ENCODE assay signal across 9 cellular contexts in the genomic region with DNA sequence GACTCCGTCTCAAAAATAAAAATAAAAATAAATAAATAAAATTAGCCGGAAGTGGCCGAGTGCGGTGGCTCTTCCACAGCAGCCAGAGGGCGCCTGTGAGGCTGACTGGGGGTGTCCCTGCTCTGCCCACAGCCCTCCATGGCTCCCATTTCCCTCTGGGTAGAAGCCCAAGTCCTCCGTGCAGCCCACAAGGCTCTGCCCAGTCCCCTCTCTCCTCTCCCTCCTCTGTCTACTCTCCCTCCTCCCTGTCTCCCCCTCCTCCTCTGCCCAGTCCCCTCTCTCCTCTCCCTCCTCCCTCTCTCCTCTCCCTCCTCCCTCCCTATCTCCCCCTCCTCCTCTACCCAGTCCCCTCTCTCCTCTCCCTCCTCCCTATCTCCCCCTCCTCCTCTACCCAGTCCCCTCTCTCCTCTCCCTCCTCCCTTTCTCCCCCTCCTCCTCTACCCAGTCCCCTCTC. TPM values are rescaled to one million over a fixed set of nuclear protein-coding genes. Genes with fewer than 3 reads are reported as not detected.
DNase-seq lines count a peak whose midpoint lies in the region; ATAC-seq and TF ChIP-seq lines count a peak whose summit lies in the region.
"Had no signal": no experiment of that assay in that cellular context is flagged by ENCODE, and none has a peak within 500 bp of the region (broad histone marks: within the 10 kb centered on the region; RNA-seq: fewer than 3 reads in every experiment).

No MANE protein-coding gene starts in this region.

- no peak overlapping the region for H3K27ac ChIP-seq in liver (ENCODE audit: low read depth in 1 of 2, low read length in 2 of 2)

- no peak overlapping the region for H3K4me3 ChIP-seq in liver (ENCODE audit: low read depth in 1 of 3, low read length in 3 of 3)

- H3K27me3 ChIP-seq in liver (ENCODE audit: control insufficient read depth in 4 of 4, insufficient read depth in 4 of 4, low read length in 3 of 4), result no peaks in the 10 kb centered on the region

- no peaks in the 10 kb centered on the region for H3K4me1 ChIP-seq in liver (ENCODE audit: control insufficient read depth in 4 of 4, insufficient read depth in 4 of 4, low read length in 3 of 4)

- no peaks in the 10 kb centered on the region for H3K9me3 ChIP-seq in liver (ENCODE audit: control insufficient read depth in 4 of 4, low read length in 3 of 4)

- DNase-seq in NCI-H524 (lab: John Stamatoyannopoulos, UW) (peak; percentile 29 to 42), NCI-H524 treated with DMSO at 0.1 percent for 48 hours (lab: John Stamatoyannopoulos, UW) (no peak), NOMO-1 treated with dmso at 0.1 percent for 144 hours (lab: John Stamatoyannopoulos, UW; ENCODE audit: unreplicated experiment) (peak; percentile 29), amniotic epithelial cell (ENCODE audit: low read depth) (peak; percentile 55), DMS79 (lab: John Stamatoyannopoulos, UW) (no peak)

- ATAC-seq in GM21526 (IDR thresholded peaks at IDR 0.05; ENCODE audit: low FRiP score, unreplicated experiment) (no peak), HG03139 (IDR thresholded peaks at IDR 0.05; ENCODE audit: unreplicated experiment) (no peak)

- no peak overlapping the region for H3K9ac ChIP-seq in liver (ENCODE audit: low read depth in 1 of 2, low read length in 2 of 2)

- no peaks in the 10 kb centered on the region for H3K36me3 ChIP-seq in liver (ENCODE audit: control insufficient read depth in 4 of 4, insufficient read depth in 3 of 4, low read depth in 1 of 4, low read length in 3 of 4)

- TF ChIP-seq RAD21 in liver (IDR thresholded peaks at IDR 0.05), result peak; percentile 28 to 53

- peak; percentile 24 for TF ChIP-seq CTCF in liver (IDR thresholded peaks at IDR 0.05; ENCODE audit: low read depth, low read length, missing input control)

- 24% methylated on average over 6 of the region's 6 CpGs for WGBS in liver

TF ChIP-seq in liver, 16 proteins besides CTCF, POLR2A, EP300 and RAD21:
- TF ChIP-seq TAF1 (conservative IDR thresholded peaks at IDR 0.05), result no peak
- no peak for TF ChIP-seq GABPA (IDR thresholded peaks at IDR 0.05 in 1 of 2, conservative IDR thresholded peaks at IDR 0.05 in 1 of 2)
- TF ChIP-seq JUND (IDR thresholded peaks at IDR 0.05), result no peak
- TF ChIP-seq FOXA2 (IDR thresholded peaks at IDR 0.05), result no peak
- TF ChIP-seq SP1 (IDR thresholded peaks at IDR 0.05), result no peak
- TF ChIP-seq YY1 (IDR thresholded peaks at IDR 0.05), result no peak
- TF ChIP-seq HNF4A (conservative IDR thresholded peaks at IDR 0.05), result no peak
- TF ChIP-seq, protein P1, sequence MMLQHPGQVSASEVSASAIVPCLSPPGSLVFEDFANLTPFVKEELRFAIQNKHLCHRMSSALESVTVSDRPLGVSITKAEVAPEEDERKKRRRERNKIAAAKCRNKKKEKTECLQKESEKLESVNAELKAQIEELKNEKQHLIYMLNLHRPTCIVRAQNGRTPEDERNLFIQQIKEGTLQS (IDR thresholded peaks at IDR 0.05), result no peak
- TF ChIP-seq EGR1 (IDR thresholded peaks at IDR 0.05; ENCODE audit: low read depth in 2 of 2), result no peak
- TF ChIP-seq REST (IDR thresholded peaks at IDR 0.05), result no peak
- no peak for TF ChIP-seq RXRA (IDR thresholded peaks at IDR 0.05)
- TF ChIP-seq HNF4G (IDR thresholded peaks at IDR 0.05), result no peak
- no peak for TF ChIP-seq FOXA1 (IDR thresholded peaks at IDR 0.05)
- no peak for TF ChIP-seq ZBTB33 (IDR thresholded peaks at IDR 0.05)
- no peak for TF ChIP-seq NR2F2 (IDR thresholded peaks at IDR 0.05)
- no peak for TF ChIP-seq MAX (IDR thresholded peaks at IDR 0.05)

RNA-seq across cellular contexts. Expression of gene MISP, which starts 20.4 kb away (rescaled TPM):
- total RNA-seq in liver, result under 1 TPM in 1 of 2 donors, not detected in 1; 0.08 TPM
- polyA plus RNA-seq in liver, result under 1 TPM in 1 of 2 donors, not detected in 1; 0.05 TPM
- total RNA-seq: skeletal muscle tissue had no signal

RNA-seq across cellular contexts. Expression of gene PTBP1, which starts 25.9 kb away (rescaled TPM):
- 100 to 1,000 TPM in 1 of 2 donors, 10 to 100 TPM in 1; 98.1 to 147 TPM for total RNA-seq in liver
- polyA plus RNA-seq in liver, result 10 to 100 TPM; 72.9 to 76.5 TPM

RNA-seq across cellular contexts. Expression of gene PLPPR3, which starts 50.4 kb away (rescaled TPM):
- 1 to 10 TPM in 1 of 2 donors, not detected in 1; 3.1 TPM for total RNA-seq in liver
- not detected for polyA plus RNA-seq in liver

RNA-seq across cellular contexts. Expression of gene AZU1, which starts 56.3 kb away (rescaled TPM):
- 10 to 100 TPM in 1 of 2 donors, under 1 TPM in 1; 0.08 to 20.2 TPM for total RNA-seq in liver
- polyA plus RNA-seq in liver, result 1 to 10 TPM in 1 of 2 donors, under 1 TPM in 1; 0.24 to 1.8 TPM

Comparison
In these comparisons a context has a peak if more than half of its experiments do, and no peak if none do; other contexts are left out.
1. DNase-seq: peak in NCI-H524 (2 of 2), NOMO-1 treated with dmso at 0.1 percent for 144 hours (single experiment) and amniotic epithelial cell (single experiment); none in NCI-H524 treated with DMSO at 0.1 percent for 48 hours (single experiment) and DMS79 (single experiment).